In the genomic region with DNA sequence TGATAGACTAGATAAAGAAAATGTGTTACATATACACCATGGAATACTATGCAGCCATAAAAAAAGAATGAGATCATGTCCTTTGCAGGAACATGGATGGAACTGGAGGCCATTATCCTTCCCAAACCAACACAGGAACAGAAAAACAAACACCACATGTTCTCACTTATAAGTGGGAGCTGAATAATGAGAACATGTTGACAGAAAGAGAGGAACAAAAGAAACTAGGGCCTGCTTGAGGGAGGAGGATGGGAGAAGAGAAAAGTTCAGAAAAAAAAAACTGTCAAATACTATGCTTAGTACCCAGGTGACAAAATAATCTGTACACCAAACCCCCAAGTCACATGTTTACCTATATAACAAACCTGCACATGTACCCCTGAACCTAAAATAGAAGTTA, we compare ENCODE assay signal across 13 cellular contexts. TPM values are rescaled to one million over a fixed set of nuclear protein-coding genes. Genes with fewer than 3 reads are reported as not detected.
DNase-seq lines count a peak whose midpoint lies in the region; ATAC-seq, FAIRE-seq and TF ChIP-seq lines count a peak whose summit lies in the region.
"Not testable (repeated sequence)": the region's sequence is repeated elsewhere in the genome, so short reads cannot be mapped to it uniquely, and the experiment has no call there.
"Had no signal": no experiment of that assay in that cellular context is flagged by ENCODE, and none has a peak within 500 bp of the region (broad histone marks: within the 10 kb centered on the region; RNA-seq: fewer than 3 reads in every experiment).

No MANE protein-coding gene starts in this region.

- H3K27me3 ChIP-seq in CD4-positive, alpha-beta T cell (ENCODE audit: control insufficient read depth, insufficient read depth, low read length); K562 (ENCODE audit: control insufficient read depth in 2 of 2, insufficient read depth in 2 of 2, low read length in 2 of 2); left ventricle myocardium inferior (ENCODE audit: low read depth); gastrocnemius medialis: not testable (repeated sequence)

- POLR2A ChIA-PET in CD4-positive, alpha-beta T cell (lab: Charles Lee); T-cell (lab: Charles Lee); K562 (lab: Yijun Ruan, JAX): not testable (repeated sequence)
- POLR2A ChIA-PET in activated CD4-positive, alpha-beta memory T cell treated with anti-CD3 and anti-CD28 coated beads, Interleukin-2, amount 10 ng/mL, durations not matched to agents 7 days and 5 days (lab: Charles Lee) = interaction anchor here (1.7 kb wide), 1 partner anchor 201 kb away, joined by 5 read pairs; no protein-coding TSS in a partner anchor

- H3K27ac Mint-ChIP-seq in CD4-positive, alpha-beta T cell = peak overlapping the region; percentile 75
- H3K27ac Mint-ChIP-seq in HFFc6 (0 out of 2 replicates have a peak overlapping the region, but pooled peaks have one; percentile 4), T-cell (peak overlapping the region in 1 of 2 donors; percentile 77)
- peak overlapping the region; percentile 73 for H3K27ac Mint-ChIP-seq in activated CD4-positive, alpha-beta memory T cell treated with anti-CD3 and anti-CD28 coated beads, Interleukin-2, amount 10 ng/mL, durations not matched to agents 7 days and 5 days

- H2AFZ ChIP-seq in K562 (ENCODE audit: low read depth, low read length) = not testable (repeated sequence)

- not testable (repeated sequence) for DNase-seq in CD4-positive, alpha-beta T cell; HFFc6; T-cell; activated CD4-positive, alpha-beta memory T cell treated with anti-CD3 and anti-CD28 coated beads, Interleukin-2, amount 10 ng/mL, durations not matched to agents 7 days and 5 days; K562 (ENCODE audit: extremely low read depth in 1 of 4, low spot score in 3 of 4); left ventricle myocardium inferior; gastrocnemius medialis
- DNase-seq in NCI-H345 treated with DMSO at 0.1 percent for 48 hours (lab: John Stamatoyannopoulos, UW; ENCODE audit: unreplicated experiment) = peak; percentile 14

- intact Hi-C loops in CD4-positive, alpha-beta T cell (cut with DNase I, micrococcal nuclease) = loop anchor here (5.0 kb wide), 4 partner anchors 281 to 771 kb away; no protein-coding TSS in a partner anchor
- intact Hi-C loops in K562 (cut with micrococcal nuclease) (loop anchor here (5.0 to 10.0 kb wide), 2 partner anchors 224 to 476 kb away; no protein-coding TSS in a partner anchor), left ventricle myocardium inferior (cut with micrococcal nuclease) (loop anchor here (10.0 kb wide), 1 partner anchor 474 kb away; no protein-coding TSS in a partner anchor), gastrocnemius medialis (cut with DNase I; ENCODE audit: low total_unique reads) (loop anchor here (10.0 kb wide), 1 partner anchor 474 kb away; no protein-coding TSS in a partner anchor)

- H3K36me3 Mint-ChIP-seq in CD4-positive, alpha-beta T cell (ENCODE audit: low read depth); T-cell; activated CD4-positive, alpha-beta memory T cell treated with anti-CD3 and anti-CD28 coated beads, Interleukin-2, amount 10 ng/mL, durations not matched to agents 7 days and 5 days (ENCODE audit: low read depth): not testable (repeated sequence)
- H3K36me3 Mint-ChIP-seq in HFFc6 (ENCODE audit: low read depth) = peaks cover 29% of the 10 kb centered on the region

- not testable (repeated sequence) for TF ChIP-seq EP300 in K562 (IDR thresholded peaks at IDR 0.05; ENCODE audit: low read length)

- CTCF ChIA-PET in CD4-positive, alpha-beta T cell (lab: Charles Lee); T-cell (lab: Charles Lee); activated CD4-positive, alpha-beta memory T cell treated with anti-CD3 and anti-CD28 coated beads, Interleukin-2, amount 10 ng/mL, durations not matched to agents 7 days and 5 days (lab: Charles Lee); K562 (lab: Yijun Ruan, JAX; ENCODE audit: low intra/inter-chr PET ratio): not testable (repeated sequence)

- H3K27me3 Mint-ChIP-seq in CD4-positive, alpha-beta T cell; HFFc6 (ENCODE audit: insufficient read depth); T-cell; activated CD4-positive, alpha-beta memory T cell treated with anti-CD3 and anti-CD28 coated beads, Interleukin-2, amount 10 ng/mL, durations not matched to agents 7 days and 5 days: not testable (repeated sequence)

- H3K9me3 Mint-ChIP-seq in CD4-positive, alpha-beta T cell; HFFc6; T-cell; activated CD4-positive, alpha-beta memory T cell treated with anti-CD3 and anti-CD28 coated beads, Interleukin-2, amount 10 ng/mL, durations not matched to agents 7 days and 5 days: not testable (repeated sequence)

- H3K4me3 ChIP-seq in K562, left ventricle myocardium inferior, gastrocnemius medialis: not testable (repeated sequence)

- not testable (repeated sequence) for H3K79me2 ChIP-seq in K562 (ENCODE audit: control insufficient read depth, insufficient read depth, low read length)

- not testable (repeated sequence) for TF ChIP-seq POLR2A in K562 (conservative IDR thresholded peaks at IDR 0.05); gastrocnemius medialis (IDR thresholded peaks at IDR 0.05)

- H3K9me1 ChIP-seq in K562 (ENCODE audit: control insufficient read depth, insufficient read depth, low read length) = not testable (repeated sequence)

- not testable (repeated sequence) for H3K4me3 Mint-ChIP-seq in CD4-positive, alpha-beta T cell; HFFc6; activated CD4-positive, alpha-beta memory T cell treated with anti-CD3 and anti-CD28 coated beads, Interleukin-2, amount 10 ng/mL, durations not matched to agents 7 days and 5 days
- peak overlapping the region in 2 of 3 donors; percentile 8 to 39 for H3K4me3 Mint-ChIP-seq in T-cell

- H3K9ac ChIP-seq in K562 (ENCODE audit: insufficient read depth in 1 of 2, low read depth in 2 of 2, low read length in 2 of 2) = not testable (repeated sequence)

- not testable (repeated sequence) for H3K4me2 ChIP-seq in K562 (ENCODE audit: insufficient read depth, low read length)

- not testable (repeated sequence) for H4K20me1 ChIP-seq in K562 (replicated peaks; ENCODE audit: control insufficient read depth, insufficient read depth, low read length)

- H3K36me3 ChIP-seq in K562 (ENCODE audit: control insufficient read depth, insufficient read depth, low read length); left ventricle myocardium inferior; gastrocnemius medialis: not testable (repeated sequence)

- peaks cover 26% of the 10 kb centered on the region for H3K4me1 Mint-ChIP-seq in CD4-positive, alpha-beta T cell (ENCODE audit: low read depth)
- H3K4me1 Mint-ChIP-seq in HFFc6 (ENCODE audit: low read depth) = peaks cover 89% of the 10 kb centered on the region
- peaks cover 15 to 22% (median 21%) of the 10 kb centered on the region in 3 donors for H3K4me1 Mint-ChIP-seq in T-cell
- H3K4me1 Mint-ChIP-seq in activated CD4-positive, alpha-beta memory T cell treated with anti-CD3 and anti-CD28 coated beads, Interleukin-2, amount 10 ng/mL, durations not matched to agents 7 days and 5 days = peaks cover 53% of the 10 kb centered on the region

- not testable (repeated sequence) for FAIRE-seq in K562 (lab: Jason Lieb, UNC)

- TF ChIP-seq RAD21 in K562 (CRISPR knock-in tag; conservative IDR thresholded peaks at IDR 0.05 in 1 of 2, IDR thresholded peaks at IDR 0.05 in 1 of 2) = not testable (repeated sequence)

- in situ Hi-C loops in K562 (cut with MboI) = not testable (repeated sequence)
- in situ Hi-C loops in gastrocnemius medialis (cut with MboI; ENCODE audit: low sequenced_read_pairs in 4 of 4) = loop anchor here in 1 of 4 donors (25.0 kb wide), 1 partner anchor 491 kb away; no protein-coding TSS in a partner anchor

- not testable (repeated sequence) for H3K4me1 ChIP-seq in K562 (replicated peaks in 1 of 2; ENCODE audit: control insufficient read depth in 2 of 2, insufficient read depth in 2 of 2, low read length in 2 of 2); left ventricle myocardium inferior; gastrocnemius medialis

- H3K9me3 ChIP-seq in CD4-positive, alpha-beta T cell (ENCODE audit: control insufficient read depth, low read length); K562 (replicated peaks; ENCODE audit: control insufficient read depth, insufficient read depth, low read depth, low read length); left ventricle myocardium inferior (replicated peaks); gastrocnemius medialis: not testable (repeated sequence)

- not testable (repeated sequence) for TF ChIP-seq CTCF in CD4-positive, alpha-beta T cell (IDR thresholded peaks at IDR 0.05); HFFc6 (IDR thresholded peaks at IDR 0.05); K562 (IDR thresholded peaks at IDR 0.05 in 2 of 3, conservative IDR thresholded peaks at IDR 0.05 in 1 of 3; ENCODE audit: insufficient read depth in 2 of 3, low read depth in 1 of 3, low read length in 3 of 3); left ventricle myocardium inferior (IDR thresholded peaks at IDR 0.05; ENCODE audit: borderline replicate concordance); gastrocnemius medialis (IDR thresholded peaks at IDR 0.05 in 4 of 5, conservative IDR thresholded peaks at IDR 0.05 in 1 of 5)

- peak; percentile 9 for ATAC-seq in CD4-positive, alpha-beta T cell (ENCODE audit: poor library complexity)
- ATAC-seq in T-cell (replicated peaks in 1 of 4) = peak in 1 of 4 experiments; percentile 31
- ATAC-seq in K562, gastrocnemius medialis: not testable (repeated sequence)

- BruUV-seq in K562 (replicated peaks; lab: Mats Ljungman, UMichigan) = not testable (repeated sequence)

- not testable (repeated sequence) for H3K27ac ChIP-seq in CD4-positive, alpha-beta T cell (ENCODE audit: low read depth, low read length); K562 (ENCODE audit: extremely low read depth, low read depth, low read length)
- peak overlapping the region; percentile 56 for H3K27ac ChIP-seq in left ventricle myocardium inferior (replicated peaks)
- peak overlapping the region in 3 of 4 donors; percentile 13 to 59 (median 41) for H3K27ac ChIP-seq in gastrocnemius medialis

RNA-seq across cellular contexts. Expression of gene DYNLT5, which starts 23.5 kb away (rescaled TPM):
- not detected for total RNA-seq in CD4-positive, alpha-beta T cell
- total RNA-seq in HFFc6 (2021; fragmentation: NEBNext Ultra II Directional; extraction: Animal tissue kit (Norgen Biotek cat#: 25700)) = 1 to 10 TPM in 4 of 6 experiments, under 1 TPM in 2; 0.69 to 2.4 (median 1.8) TPM
- under 1 TPM in 1 of 5 donors, not detected in 4; 0.78 TPM for total RNA-seq in T-cell
- not detected for total RNA-seq in activated CD4-positive, alpha-beta memory T cell treated with anti-CD3 and anti-CD28 coated beads, Interleukin-2, amount 10 ng/mL, durations not matched to agents 7 days and 5 days
- not detected in 2 replicates for total RNA-seq in K562 (2011; cell fraction: chromatin; rRNA removed; ENCODE audit: low replicate concordance)
- not detected in 2 replicates for total RNA-seq in K562 (2011; cell fraction: nucleolus; rRNA removed)
- not detected in 2 replicates for total RNA-seq in K562 (2011; cell fraction: nucleoplasm; rRNA removed)
- total RNA-seq in K562 (2014; rRNA removed) = not detected in 2 replicates
- total RNA-seq in K562 (2014; rRNA removed; fragmentation: Illumina TruSeq; extraction: Trizol) = not detected in 2 replicates
- total RNA-seq in K562 (2015; rRNA removed; fragmentation: Illumina TruSeq; extraction: Trizol) = not detected in 2 replicates
- total RNA-seq in K562 (2021) = not detected in 2 replicates
- not detected in 2 replicates for polyA plus RNA-seq in K562 (2011; rRNA removed)
- polyA plus RNA-seq in K562 (2011; cell fraction: cytosol; rRNA removed) = not detected in 2 replicates
- not detected in 2 replicates for polyA plus RNA-seq in K562 (2011; cell fraction: nucleus; rRNA removed)
- not detected in 2 replicates for polyA plus RNA-seq in K562 (2012)
- not detected in 2 replicates for polyA plus RNA-seq in K562 (2014; fragmentation: Illumina TruSeq; extraction: Trizol)
- polyA plus RNA-seq in K562 (2014; fragmentation: Nextera tagmentation; extraction: Ambion mirVana) = not detected
- not detected in 2 replicates for polyA plus RNA-seq in K562 (2014; rRNA removed)
- not detected in 2 replicates for polyA minus RNA-seq in K562 (2011; rRNA and poly(A)+ RNA removed)
- not detected in 2 replicates for polyA minus RNA-seq in K562 (2011; cell fraction: cytosol; rRNA and poly(A)+ RNA removed)
- not detected in 2 replicates for polyA minus RNA-seq in K562 (2011; cell fraction: nucleus; rRNA and poly(A)+ RNA removed)
- 3.1 TPM for total RNA-seq in left ventricle myocardium inferior
- total RNA-seq in gastrocnemius medialis = 1 to 10 TPM in 1 of 4 donors, not detected in 3; 1.6 TPM
- total RNA-seq: Calu3; CD8-positive, alpha-beta memory T cell; HT1080; NCI-H460 had no signal
- polyA plus RNA-seq: A549; CD8-positive, alpha-beta memory T cell had no signal
